21 cellular contexts compared by ENCODE assay signal in the genomic region with DNA sequence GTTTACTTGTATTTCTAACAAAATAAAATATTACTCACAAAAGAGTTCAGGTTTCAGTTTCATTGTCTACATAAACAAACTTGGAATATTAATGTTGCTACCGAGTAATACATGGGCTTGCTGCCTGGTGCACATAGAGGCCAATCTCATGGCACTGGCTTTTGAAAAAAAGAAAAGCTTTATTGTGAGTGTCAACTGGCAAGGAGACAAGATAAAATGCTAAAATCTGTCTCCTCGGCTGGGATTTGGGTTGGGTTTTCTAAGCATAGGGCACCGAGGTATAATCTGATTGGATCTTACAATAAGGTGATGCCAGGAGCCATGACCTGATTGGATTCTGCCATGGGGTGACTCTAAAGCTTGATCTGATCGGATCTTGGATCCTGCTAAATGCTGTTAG.
"Had no signal": no experiment of that assay in that cellular context is flagged by ENCODE, and none has a peak within 500 bp of the region (broad histone marks: within the 10 kb centered on the region; RNA-seq: fewer than 3 reads in every experiment).

No MANE protein-coding gene starts in this region.

- H3K9me3 ChIP-seq: body of pancreas, gastroesophageal sphincter, SK-N-SH had no signal

- ATAC-seq: activated naive CD4-positive, alpha-beta T cell treated with anti-CD3 and anti-CD28 coated beads, Interleukin-2, amount 50 U/mL, for 72 hours; activated T-cell treated with anti-CD3 and anti-CD28 coated beads, Interleukin-2, amount 50 U/mL, for 4 hours; body of pancreas; gastroesophageal sphincter; left lobe of liver; natural killer cell; right cardiac atrium; T-cell had no signal

- DNase-seq: activated CD4-positive, alpha-beta memory T cell treated with anti-CD3 and anti-CD28 coated beads for 36 hours; activated gamma-delta T cell; activated T-cell treated with anti-CD3 and anti-CD28 coated beads, Interleukin-2, amount 50 U/mL, for 4 hours; amniotic stem cell; body of pancreas; central memory CD4-positive, alpha-beta T cell; cortex of kidney; effector memory CD4-positive, alpha-beta T cell; natural killer cell; right cardiac atrium; SK-N-SH; stimulated activated CD4-positive, alpha-beta T cell treated with anti-CD3 and anti-CD28 coated beads, Interleukin-4, amount 100 ng/mL, for 24 hours; stimulated activated naive CD4-positive, alpha-beta T cell treated with Interleukin-2 at 50 U/mL for 16 hours; T-cell; T-helper 9 cell had no signal

- H3K4me1 Mint-ChIP-seq: natural killer cell, T-cell had no signal

- H3K27me3 Mint-ChIP-seq: activated CD4-positive, alpha-beta memory T cell treated with anti-CD3 and anti-CD28 coated beads for 36 hours; progenitor cell of endocrine pancreas; T-cell; type B pancreatic cell had no signal

- H3K4me1 ChIP-seq: body of pancreas, gastroesophageal sphincter had no signal

- H3K36me3 Mint-ChIP-seq: activated CD4-positive, alpha-beta memory T cell treated with anti-CD3 and anti-CD28 coated beads for 36 hours; activated naive CD4-positive, alpha-beta T cell treated with anti-CD3 and anti-CD28 coated beads, Interleukin-2, amount 50 U/mL, for 72 hours; natural killer cell; T-cell; type B pancreatic cell had no signal

- H3K27ac Mint-ChIP-seq: activated CD4-positive, alpha-beta memory T cell treated with anti-CD3 and anti-CD28 coated beads for 36 hours; activated naive CD4-positive, alpha-beta T cell treated with anti-CD3 and anti-CD28 coated beads, Interleukin-2, amount 50 U/mL, for 72 hours; natural killer cell; progenitor cell of endocrine pancreas; T-cell; type B pancreatic cell had no signal

- H3K4me3 ChIP-seq: body of pancreas, gastroesophageal sphincter, skin epidermis had no signal

- H3K9ac ChIP-seq: SK-N-SH had no signal

- H3K4me3 Mint-ChIP-seq: activated CD4-positive, alpha-beta memory T cell treated with anti-CD3 and anti-CD28 coated beads for 36 hours; activated T-cell treated with anti-CD3 and anti-CD28 coated beads, Interleukin-2, amount 50 U/mL, for 4 hours; natural killer cell; T-cell; type B pancreatic cell had no signal

- H3K9me3 Mint-ChIP-seq: type B pancreatic cell had no signal

- H3K36me3 ChIP-seq: gastroesophageal sphincter had no signal

- H3K4me2 ChIP-seq: SK-N-SH had no signal

- H3K27me3 ChIP-seq: body of pancreas, gastroesophageal sphincter had no signal

- H3K27ac ChIP-seq: body of pancreas, gastroesophageal sphincter, skin epidermis had no signal
